In genomic region chr9:4674783-4675182, GRCh38 we compare ENCODE assay signal across 2 cellular contexts.
A peak's percentile ranks its signal among the peaks of the same experiment; 100 is the strongest.
TF ChIP-seq lines count a peak whose summit lies in the region.

No MANE protein-coding gene starts in this region.

TF ChIP-seq in IMR-90, 13 proteins besides CTCF, POLR2A, EP300 and RAD21:
- TF ChIP-seq MAFK (IDR thresholded peaks at IDR 0.05; ENCODE audit: low read depth, low read length) (no peak), USF2 (IDR thresholded peaks at IDR 0.05; ENCODE audit: low read depth, low read length) (no peak), CHD1 (IDR thresholded peaks at IDR 0.05; ENCODE audit: low read depth, low read length) (no peak), FOS (IDR thresholded peaks at IDR 0.05; ENCODE audit: low read depth, low read length) (peak; percentile 75), RCOR1 (IDR thresholded peaks at IDR 0.05; ENCODE audit: insufficient replicate concordance, low read length) (no peak), MXI1 (IDR thresholded peaks at IDR 0.05; ENCODE audit: borderline replicate concordance, low read depth, low read length) (peak; percentile 45; the same call in 1 of the 2 replicates), BHLHE40 (IDR thresholded peaks at IDR 0.05; ENCODE audit: low read depth, low read length) (peak; percentile 54), CEBPB (IDR thresholded peaks at IDR 0.05; ENCODE audit: low read depth, low read length) (peak; percentile 92)

TF ChIP-seq in K562, 482 proteins besides CTCF, POLR2A, EP300 and RAD21:
- TF ChIP-seq ATF3 (IDR thresholded peaks at IDR 0.05) (peak; percentile 68), ATF3 (CRISPR knock-in tag; conservative IDR thresholded peaks at IDR 0.05) (no peak), ZNF717 (CRISPR knock-in tag; IDR thresholded peaks at IDR 0.05) (no peak), CEBPG (CRISPR knock-in tag; IDR thresholded peaks at IDR 0.05) (no peak), CEBPG (tag; conservative IDR thresholded peaks at IDR 0.05 in 1 of 2, IDR thresholded peaks at IDR 0.05 in 1 of 2) (peak in 1 of 2 experiments; percentile 44; a peak in 1 of 4 replicates)
